ENCODE assay signal across 11 cellular contexts in the genomic region with DNA sequence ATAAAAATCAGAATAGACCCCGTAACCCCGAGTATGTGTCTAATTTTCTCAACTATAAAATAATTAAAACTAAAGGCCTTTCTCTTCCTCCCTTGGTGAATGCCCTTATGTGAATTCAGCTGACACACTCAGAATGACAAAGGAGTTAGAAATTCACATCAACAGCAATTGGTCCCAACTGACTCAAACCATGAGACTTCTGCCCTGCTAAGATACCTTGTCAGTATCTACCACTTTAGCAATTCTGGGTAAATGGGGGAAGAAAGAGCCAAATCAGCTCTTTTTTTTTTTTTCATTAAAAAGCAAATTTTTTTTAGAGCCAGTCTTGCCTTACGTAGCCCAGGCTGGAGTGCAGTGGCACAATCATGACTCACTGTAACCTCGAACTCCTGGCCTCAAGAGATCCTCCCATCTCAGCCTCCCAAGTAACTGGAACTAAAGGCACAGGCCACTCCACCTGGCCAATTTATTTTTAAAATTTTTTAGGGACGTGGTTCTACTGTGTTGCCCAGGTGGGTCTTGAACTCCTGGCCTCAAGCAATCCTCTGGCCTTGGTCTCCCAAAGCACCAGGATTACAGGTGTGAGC. TPM values are rescaled to one million over a fixed set of nuclear protein-coding genes. Genes with fewer than 3 reads are reported as not detected.
DNase-seq lines count a peak whose midpoint lies in the region; ATAC-seq and TF ChIP-seq lines count a peak whose summit lies in the region.
"Had no signal": no experiment of that assay in that cellular context is flagged by ENCODE, and none has a peak within 500 bp of the region (broad histone marks: within the 10 kb centered on the region; RNA-seq: fewer than 3 reads in every experiment).

No MANE protein-coding gene starts in this region.

- H3K27ac ChIP-seq in fibroblast of lung (ENCODE audit: insufficient read depth, low read length) (peak overlapping the region; percentile 37), rectal smooth muscle tissue (ENCODE audit: low read depth, low read length) (peak overlapping the region; percentile 92), gastrocnemius medialis (peak overlapping the region in 2 of 4 donors; percentile 83 to 84), colonic mucosa (no peak overlapping the region)

- in situ Hi-C loops in gastrocnemius medialis (cut with MboI; ENCODE audit: low sequenced_read_pairs in 4 of 4) = no loop called here

- TF ChIP-seq CTCF in fibroblast of lung (conservative IDR thresholded peaks at IDR 0.05 in 1 of 2, IDR thresholded peaks at IDR 0.05 in 1 of 2; ENCODE audit: low read depth in 1 of 2, low read length in 2 of 2) = no peak
- no peak for TF ChIP-seq CTCF in gastrocnemius medialis (IDR thresholded peaks at IDR 0.05 in 4 of 5, conservative IDR thresholded peaks at IDR 0.05 in 1 of 5)
- no peak for TF ChIP-seq CTCF in colonic mucosa (IDR thresholded peaks at IDR 0.05)

- intact Hi-C loops in gastrocnemius medialis (cut with DNase I; ENCODE audit: low total_unique reads) (loop anchor here (2.0 kb wide), 2 partner anchors 279 to 299 kb away; partner anchors contain the start of gene VAPA), colonic mucosa (cut with DNase I) (no loop called here)

- no peak for TF ChIP-seq POLR2A in gastrocnemius medialis (IDR thresholded peaks at IDR 0.05)

- no peaks in the 10 kb centered on the region for H3K27me3 ChIP-seq in fibroblast of lung (ENCODE audit: control insufficient read depth, insufficient read depth, low read length)
- no peaks in the 10 kb centered on the region for H3K27me3 ChIP-seq in rectal smooth muscle tissue (ENCODE audit: control insufficient read depth, insufficient read depth, low read length)
- H3K27me3 ChIP-seq in gastrocnemius medialis = no peaks in the 10 kb centered on the region
- no peaks in the 10 kb centered on the region for H3K27me3 ChIP-seq in colonic mucosa
- H3K27me3 ChIP-seq: SJCRH30 had no signal

- peak; percentile 77 for DNase-seq in ELR (ENCODE audit: low read depth)
- DNase-seq in RPMI7951 (ENCODE audit: low read depth) = peak; percentile 6
- peak in 1 of 2 donors; percentile 55 for DNase-seq in fibroblast of lung (ENCODE audit: low read depth in 2 of 2)
- DNase-seq in gastrocnemius medialis = no peak
- no peak for DNase-seq in GM19240 (ENCODE audit: insufficient read length, low spot score)
- no peak for DNase-seq in colonic mucosa
- no peak for DNase-seq in NCI-H748 treated with DMSO at 0.1 percent for 48 hours (lab: John Stamatoyannopoulos, UW)
- DNase-seq: SJCRH30; stimulated activated CD4-positive, alpha-beta T cell treated with anti-CD3 and anti-CD28 coated beads, Interleukin-15, amount 100 ng/mL, for 24 hours had no signal

- ATAC-seq in gastrocnemius medialis = no peak

- no peak overlapping the region for H3K9ac ChIP-seq in fibroblast of lung (ENCODE audit: insufficient read depth, low read length)
- no peak overlapping the region for H3K9ac ChIP-seq in rectal smooth muscle tissue (ENCODE audit: low read length)
- H3K9ac ChIP-seq in colonic mucosa (ENCODE audit: low read depth in 2 of 2, low read length in 2 of 2) = no peak overlapping the region

- no peak overlapping the region for H2AFZ ChIP-seq in fibroblast of lung (ENCODE audit: low read length)

- no peaks in the 10 kb centered on the region for H4K20me1 ChIP-seq in fibroblast of lung (ENCODE audit: control insufficient read depth, extremely low read depth, insufficient read depth, low read length)

- H3K9me3 ChIP-seq in fibroblast of lung (ENCODE audit: control insufficient read depth, insufficient read depth, low read depth, low read length) (no peaks in the 10 kb centered on the region), gastrocnemius medialis (no peaks in the 10 kb centered on the region), colonic mucosa (no peaks in the 10 kb centered on the region)
- H3K9me3 ChIP-seq: SJCRH30 had no signal

- H3K4me2 ChIP-seq in fibroblast of lung (ENCODE audit: extremely low read depth, insufficient read depth, low read length) = no peak overlapping the region

- H3K79me2 ChIP-seq in fibroblast of lung (ENCODE audit: control insufficient read depth, insufficient read depth, low read length) = peaks cover 30% of the 10 kb centered on the region

- H3K36me3 ChIP-seq in fibroblast of lung (ENCODE audit: control insufficient read depth, insufficient read depth, low read length) (peaks cover 3% of the 10 kb centered on the region), rectal smooth muscle tissue (ENCODE audit: control insufficient read depth, insufficient read depth, low read length) (no peaks in the 10 kb centered on the region), gastrocnemius medialis (no peaks in the 10 kb centered on the region), colonic mucosa (no peaks in the 10 kb centered on the region)

- H3K4me3 ChIP-seq in fibroblast of lung (replicated peaks in 1 of 4; ENCODE audit: control extremely low read depth in 1 of 4, insufficient read depth in 1 of 4, low read depth in 3 of 4, low read length in 4 of 4) (no peak overlapping the region), rectal smooth muscle tissue (ENCODE audit: low read length) (no peak overlapping the region), gastrocnemius medialis (no peak overlapping the region), colonic mucosa (no peak overlapping the region)
- H3K4me3 ChIP-seq: lung had no signal

- H3K4me1 ChIP-seq in fibroblast of lung (ENCODE audit: control insufficient read depth, extremely low read depth, insufficient read depth, low read length) = peaks cover 17% of the 10 kb centered on the region
- peaks cover 21% of the 10 kb centered on the region for H3K4me1 ChIP-seq in rectal smooth muscle tissue (ENCODE audit: control insufficient read depth, insufficient read depth, low read length)
- peaks cover 17 to 20% of the 10 kb centered on the region in 2 donors for H3K4me1 ChIP-seq in gastrocnemius medialis
- H3K4me1 ChIP-seq in colonic mucosa = peaks cover 7% of the 10 kb centered on the region

RNA-seq across cellular contexts. Expression of gene PPP4R1, which starts 1.7 kb away (rescaled TPM):
- 54.5 and 61.0 TPM in 2 replicates for total RNA-seq in RPMI7951 (2014; rRNA removed; shearing (Covaris generic))
- total RNA-seq in fibroblast of lung = 90.9 and 108 TPM in 2 replicates
- polyA plus RNA-seq in fibroblast of lung = 83.5 and 92.6 TPM in 2 replicates
- 57.9 and 59.3 TPM in 2 replicates for polyA plus RNA-seq in fibroblast of lung (2012)
- 90.4 and 187 TPM in 2 replicates for polyA minus RNA-seq in fibroblast of lung (ENCODE audit: low replicate concordance)
- 10 to 100 TPM; 27.7 to 48.3 (median 32.0) TPM for total RNA-seq in gastrocnemius medialis
- total RNA-seq in colonic mucosa = 10 to 100 TPM; 52.5 to 77.5 TPM

Comparison
In these comparisons a context has a peak if more than half of its experiments do, and no peak if none do; other contexts are left out.
1. DNase-seq: peak in ELR (single experiment) and RPMI7951 (single experiment); none in gastrocnemius medialis (0 of 2), GM19240 (single experiment), colonic mucosa (single experiment) and NCI-H748 treated with DMSO at 0.1 percent for 48 hours (single experiment).